In the genomic region with DNA sequence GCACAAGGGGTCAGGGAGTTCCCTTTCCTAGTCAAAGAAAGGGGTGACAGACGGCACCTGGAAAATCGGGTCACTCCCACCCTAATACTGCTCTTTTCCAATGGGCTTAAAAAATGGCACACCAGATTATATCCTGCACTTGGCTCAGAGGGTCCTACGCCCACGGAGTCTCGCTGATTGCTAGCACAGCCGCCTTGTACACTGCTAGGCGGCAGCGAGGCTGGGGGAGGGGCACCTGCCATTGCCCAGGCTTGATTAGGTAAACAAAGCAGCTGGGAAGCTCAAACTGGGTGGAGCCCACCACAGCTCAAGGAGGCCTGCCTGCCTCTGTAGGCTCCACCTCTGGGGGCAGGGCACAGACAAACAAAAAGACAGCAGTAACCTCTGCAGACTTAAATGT, we compare ENCODE assay signal across 2 cellular contexts. TPM values are rescaled to one million over a fixed set of nuclear protein-coding genes. Genes with fewer than 3 reads are reported as not detected.
"Had no signal": no experiment of that assay in that cellular context is flagged by ENCODE, and none has a peak within 500 bp of the region (broad histone marks: within the 10 kb centered on the region; RNA-seq: fewer than 3 reads in every experiment).

No MANE protein-coding gene starts in this region.

RNA-seq across cellular contexts. Expression of gene PLA2R1, which starts 52.3 kb away (rescaled TPM):
- total RNA-seq: naive thymus-derived CD4-positive, alpha-beta T cell; natural killer cell treated with Interleukin-12 subunit alpha and Interleukin-12 subunit beta and Interleukin-15 and Interleukin-18, amount 100 ng/mL, for 72 hours had no signal
